10 cellular contexts compared by ENCODE assay signal in genomic region chr17:50128441-50129302, GRCh38. TPM values are rescaled to one million over a fixed set of nuclear protein-coding genes. Genes with fewer than 3 reads are reported as not detected.
DNase-seq lines count a peak whose midpoint lies in the region; ATAC-seq and TF ChIP-seq lines count a peak whose summit lies in the region.
"Had no signal": no experiment of that assay in that cellular context is flagged by ENCODE, and none has a peak within 500 bp of the region (broad histone marks: within the 10 kb centered on the region; RNA-seq: fewer than 3 reads in every experiment).

No MANE protein-coding gene starts in this region.

- H3K27me3 ChIP-seq in BJ (ENCODE audit: control insufficient read depth, insufficient read depth, low read length) (no peaks in the 10 kb centered on the region), OCI-LY3 (ENCODE audit: low read depth, low read length) (peaks cover 18% of the 10 kb centered on the region)

- no peak overlapping the region for H3K27ac ChIP-seq in OCI-LY3 (ENCODE audit: low read length)

- no peaks in the 10 kb centered on the region for H3K79me2 ChIP-seq in OCI-LY3 (ENCODE audit: low read length)

- CTCF ChIA-PET in BJ (lab: Yijun Ruan, JAX) = interaction anchor here (0.7 kb wide), 1 partner anchor 119 kb away, joined by 4 read pairs; no protein-coding TSS in a partner anchor

- H3K36me3 ChIP-seq in BJ (ENCODE audit: control insufficient read depth, insufficient read depth, low read length) = no peaks in the 10 kb centered on the region
- H3K36me3 ChIP-seq in OCI-LY3 (replicated peaks; ENCODE audit: low read depth, low read length) = peaks cover 15% of the 10 kb centered on the region

- H3K27ac Mint-ChIP-seq in endothelial cell (ENCODE audit: unreplicated experiment) (peak overlapping the region; percentile 97), nephron progenitor cell (peak overlapping the region; percentile 93)

- H3K4me1 ChIP-seq in OCI-LY3 (ENCODE audit: low read length) = peaks cover 19% of the 10 kb centered on the region

- H2AFZ ChIP-seq in OCI-LY3 (ENCODE audit: low read depth, low read length) = no peak overlapping the region

- H3K4me3 ChIP-seq in BJ (ENCODE audit: low read depth, low read length) (peak overlapping the region; percentile 54), OCI-LY3 (ENCODE audit: low read length) (no peak overlapping the region)

- ATAC-seq in GM18909 (IDR thresholded peaks at IDR 0.05; ENCODE audit: poor library complexity, unreplicated experiment) (no peak), GM18498 (IDR thresholded peaks at IDR 0.05; ENCODE audit: unreplicated experiment) (no peak)

- H3K9me3 Mint-ChIP-seq in endothelial cell (ENCODE audit: unreplicated experiment) (no peaks in the 10 kb centered on the region), nephron progenitor cell (no peaks in the 10 kb centered on the region)

- peaks cover 22% of the 10 kb centered on the region for H4K20me1 ChIP-seq in OCI-LY3 (ENCODE audit: insufficient read depth, low read length)

- DNase-seq in BJ (ENCODE audit: low read depth) (no peak), endothelial cell (ENCODE audit: low spot score) (peak; percentile 56), nephron progenitor cell (peak; percentile 30)
- DNase-seq in effector CD4-positive, alpha-beta T cell = no peak
- no peak for DNase-seq in activated CD8-positive, alpha-beta memory T cell treated with anti-CD3 and anti-CD28 coated beads, Interleukin-2, amount 50 U/mL, for 4 hours
- DNase-seq: mammary epithelial cell had no signal

- POLR2A ChIA-PET in BJ (lab: Charles Lee) = no interaction called here

- peaks cover 18% of the 10 kb centered on the region for H3K27me3 Mint-ChIP-seq in endothelial cell (ENCODE audit: unreplicated experiment)
- H3K27me3 Mint-ChIP-seq in nephron progenitor cell (ENCODE audit: low read depth, poor library complexity) = peaks cover 14% of the 10 kb centered on the region

- H3K9ac ChIP-seq in OCI-LY3 (ENCODE audit: low read length) = no peak overlapping the region

- H3K4me1 Mint-ChIP-seq in endothelial cell (ENCODE audit: unreplicated experiment) (peaks cover 56% of the 10 kb centered on the region), nephron progenitor cell (peaks cover 45% of the 10 kb centered on the region)

- H3K4me2 ChIP-seq in OCI-LY3 (ENCODE audit: low read length) = 0 out of 2 replicates have a peak overlapping the region, but pooled peaks have one; percentile 72

- TF ChIP-seq CTCF in BJ (IDR thresholded peaks at IDR 0.05; ENCODE audit: insufficient read depth, low read depth, low read length) (no peak), OCI-LY3 (IDR thresholded peaks at IDR 0.05; ENCODE audit: low read depth, low read length) (no peak), endothelial cell (IDR thresholded peaks at IDR 0.05; ENCODE audit: unreplicated experiment) (no peak), nephron progenitor cell (IDR thresholded peaks at IDR 0.05) (no peak)

- H3K9me3 ChIP-seq in OCI-LY3 (ENCODE audit: insufficient read depth, low read length) = no peaks in the 10 kb centered on the region

- H3K4me3 Mint-ChIP-seq in endothelial cell (ENCODE audit: unreplicated experiment) (peak overlapping the region; percentile 99), nephron progenitor cell (peak overlapping the region; percentile 98)

- H3K36me3 Mint-ChIP-seq in endothelial cell (ENCODE audit: low read depth, unreplicated experiment) = peaks cover 14% of the 10 kb centered on the region
- H3K36me3 Mint-ChIP-seq in nephron progenitor cell (ENCODE audit: low read depth) = peaks cover 4% of the 10 kb centered on the region

RNA-seq across cellular contexts. Expression of gene SAMD14, which starts 1.3 kb away (rescaled TPM):
- 2.7 and 5.3 TPM in 2 replicates for polyA plus RNA-seq in BJ (2011; rRNA removed)
- polyA minus RNA-seq in BJ (2011; rRNA and poly(A)+ RNA removed) = 3.1 TPM in 2 replicates
- 82.0 TPM for total RNA-seq in endothelial cell (ENCODE audit: unreplicated experiment)

RNA-seq across cellular contexts. Expression of gene PPP1R9B, which starts 21.8 kb away (rescaled TPM):
- polyA plus RNA-seq in BJ (2011; rRNA removed) = 17.2 and 19.3 TPM in 2 replicates
- 27.3 and 31.6 TPM in 2 replicates for polyA minus RNA-seq in BJ (2011; rRNA and poly(A)+ RNA removed)
- total RNA-seq in endothelial cell (ENCODE audit: unreplicated experiment) = 101 TPM

RNA-seq across cellular contexts. Expression of gene PDK2, which starts 33.5 kb away (rescaled TPM):
- 79.3 and 155 TPM in 2 replicates for polyA plus RNA-seq in BJ (2011; rRNA removed)
- polyA minus RNA-seq in BJ (2011; rRNA and poly(A)+ RNA removed) = 76.2 and 119 TPM in 2 replicates
- 37.1 TPM for total RNA-seq in endothelial cell (ENCODE audit: unreplicated experiment)

RNA-seq across cellular contexts. Expression of gene SGCA, which starts 37.1 kb away (rescaled TPM):
- polyA plus RNA-seq in BJ (2011; rRNA removed) = 0.09 and 0.40 TPM in 2 replicates
- polyA minus RNA-seq in BJ (2011; rRNA and poly(A)+ RNA removed) = not detected in 2 replicates
- total RNA-seq in endothelial cell (ENCODE audit: unreplicated experiment) = not detected
- total RNA-seq: activated CD8-positive, alpha-beta memory T cell treated with anti-CD3 and anti-CD28 coated beads for 36 hours; mammary epithelial cell had no signal
- polyA plus RNA-seq: mammary epithelial cell had no signal

Comparison
In these comparisons a context has a peak if more than half of its experiments do, and no peak if none do; other contexts are left out.
1. DNase-seq: peak in endothelial cell (single experiment) and nephron progenitor cell (single experiment); none in BJ (single experiment), effector CD4-positive, alpha-beta T cell (single experiment) and activated CD8-positive, alpha-beta memory T cell treated with anti-CD3 and anti-CD28 coated beads, Interleukin-2, amount 50 U/mL, for 4 hours (single experiment).